In genomic region chr13:109842521-109842920, GRCh38 we compare ENCODE assay signal across 32 cellular contexts.
"Had no signal": no experiment of that assay in that cellular context is flagged by ENCODE, and none has a peak within 500 bp of the region (broad histone marks: within the 10 kb centered on the region; RNA-seq: fewer than 3 reads in every experiment).

No MANE protein-coding gene starts in this region.

- H3K27me3 ChIP-seq: adrenal gland, body of pancreas, brain microvascular endothelial cell, breast epithelium had no signal

- H3K27ac ChIP-seq: adrenal gland, body of pancreas, brain microvascular endothelial cell, breast epithelium, VCaP had no signal

- DNase-seq: activated B cell treated with CpG ODN at 0.5 μM for 24 hours; activated CD4-positive, alpha-beta memory T cell treated with anti-CD3 and anti-CD28 coated beads for 36 hours; activated CD4-positive, alpha-beta T cell treated with anti-CD3 and anti-CD28 coated beads for 4 hours; activated CD4-positive, alpha-beta T cell treated with anti-CD3 and anti-CD28 coated beads, Interleukin-2, amount 10 ng/mL, durations not matched to agents 24 days and 14 days; activated CD4-positive, alpha-beta T cell treated with anti-CD3 and anti-CD28 coated beads, Interleukin-2, amount 50 U/mL, for 1 hour; activated CD4-positive, alpha-beta T cell treated with anti-CD3 and anti-CD28 coated beads, Interleukin-2, amount 50 U/mL, for 4 hours; activated CD4-positive, CD25-positive, alpha-beta regulatory T cell treated with anti-CD3 and anti-CD28 coated beads, Interleukin-2, amount 50 U/mL, for 72 hours; activated CD8-positive, alpha-beta memory T cell treated with anti-CD3 and anti-CD28 coated beads, Interleukin-2, amount 50 U/mL, for 4 hours; activated CD8-positive, alpha-beta T cell treated with anti-CD3 and anti-CD28 coated beads for 36 hours; activated effector memory CD4-positive, alpha-beta T cell treated with anti-CD3 and anti-CD28 coated beads, Interleukin-2, amount 50 U/mL, for 16 hours; activated gamma-delta T cell treated with Interleukin-2 at 50 U/mL for 16 hours; activated naive CD4-positive, alpha-beta T cell; activated naive CD4-positive, alpha-beta T cell treated with anti-CD3 and anti-CD28 coated beads for 36 hours; activated naive CD4-positive, alpha-beta T cell treated with anti-CD3 and anti-CD28 coated beads, Interleukin-2, amount 50 U/mL, for 16 hours; activated naive CD8-positive, alpha-beta T cell treated with anti-CD3 and anti-CD28 coated beads for 36 hours; activated T-cell treated with anti-CD3 and anti-CD28 coated beads for 4 hours; activated T-cell treated with anti-CD3 and anti-CD28 coated beads, Interleukin-2, amount 50 U/mL, for 1 hour; activated T-cell treated with anti-CD3 and anti-CD28 coated beads, Interleukin-2, amount 50 U/mL, for 4 hours; activated T-cell treated with anti-CD3 and anti-CD28 coated beads, Interleukin-2, amount 50 U/mL, for 72 hours; adrenal gland; amniotic stem cell; aorta; body of pancreas; brain microvascular endothelial cell; central memory CD4-positive, alpha-beta T cell; T-helper 1 cell; T-helper 2 cell; T-helper 9 cell had no signal

- H3K4me1 ChIP-seq: adrenal gland, body of pancreas, breast epithelium had no signal

- H3K36me3 ChIP-seq: adrenal gland, brain microvascular endothelial cell, breast epithelium had no signal

- H3K4me3 ChIP-seq: adrenal gland, body of pancreas, breast epithelium had no signal

- H3K9me3 ChIP-seq: adrenal gland, body of pancreas, breast epithelium had no signal

- ATAC-seq: activated CD8-positive, alpha-beta T cell treated with anti-CD3 and anti-CD28 coated beads for 36 hours; activated naive CD4-positive, alpha-beta T cell treated with anti-CD3 and anti-CD28 coated beads, Interleukin-2, amount 50 U/mL, for 72 hours; activated T-cell treated with anti-CD3 and anti-CD28 coated beads, Interleukin-2, amount 50 U/mL, for 4 hours; activated T-cell treated with anti-CD3 and anti-CD28 coated beads, Interleukin-2, amount 50 U/mL, for 72 hours; activated T-helper 17 cell treated with anti-CD3 and anti-CD28 coated beads, Interleukin-2, amount 50 U/mL, for 72 hours; body of pancreas had no signal
